Comparison of ENCODE assay signal across 8 cellular contexts in genomic region chr5:173616577-173617118, GRCh38. TPM values are rescaled to one million over a fixed set of nuclear protein-coding genes. Genes with fewer than 3 reads are reported as not detected.
DNase-seq lines count a peak whose midpoint lies in the region; ATAC-seq and TF ChIP-seq lines count a peak whose summit lies in the region.

BOD1 (minus strand) TSS chr5:173616650; CDS start chr5:173616436, 214 bp downstream.

- no peak for TF ChIP-seq CTCF in ascending aorta (IDR thresholded peaks at IDR 0.05)
- TF ChIP-seq CTCF in right atrium auricular region (IDR thresholded peaks at IDR 0.05), result no peak
- TF ChIP-seq CTCF in psoas muscle (IDR thresholded peaks at IDR 0.05), result no peak

- peak; percentile 97 for DNase-seq in NCI-H2029 (lab: John Stamatoyannopoulos, UW)
- DNase-seq in T-helper 2 cell treated with Interferon-gamma antibody and Interleukin-4, amounts not matched to agents 5 μg/mL and 100 μg/mL, for 36 hours (ENCODE audit: low spot score), result peak; percentile 97
- DNase-seq in ascending aorta (ENCODE audit: low spot score in 2 of 2), result peak; percentile 94 to 98
- peak; percentile 98 for DNase-seq in right atrium auricular region (ENCODE audit: low spot score)
- peak; percentile 96 to 98 for DNase-seq in psoas muscle

- H3K4me1 Mint-ChIP-seq in T-helper 2 cell treated with Interferon-gamma antibody and Interleukin-4, amounts not matched to agents 5 μg/mL and 100 μg/mL, for 36 hours (ENCODE audit: low read depth), result peaks cover 24% of the 10 kb centered on the region

- peak; percentile 93 for ATAC-seq in GM18505 (IDR thresholded peaks at IDR 0.05; ENCODE audit: unreplicated experiment)
- ATAC-seq in HG02981 (IDR thresholded peaks at IDR 0.05; ENCODE audit: unreplicated experiment), result peak; percentile 91
- ATAC-seq in psoas muscle, result peak; percentile 93 to 94 (median 94)

- H3K36me3 ChIP-seq in ascending aorta, result peaks cover 8 to 15% of the 10 kb centered on the region in 2 donors
- H3K36me3 ChIP-seq in right atrium auricular region, result peaks cover 9% of the 10 kb centered on the region
- peaks cover 3 to 17% of the 10 kb centered on the region in 2 donors for H3K36me3 ChIP-seq in psoas muscle (ENCODE audit: insufficient read depth in 1 of 2, low read depth in 1 of 2)
- peaks cover 3% of the 10 kb centered on the region for H3K36me3 ChIP-seq in urinary bladder (ENCODE audit: insufficient read depth)

- peak within 1 kb of the TSS; percentile 89 for H3K4me3 Mint-ChIP-seq in T-helper 2 cell treated with Interferon-gamma antibody and Interleukin-4, amounts not matched to agents 5 μg/mL and 100 μg/mL, for 36 hours

- no peaks in the 10 kb centered on the region for H3K27me3 Mint-ChIP-seq in T-helper 2 cell treated with Interferon-gamma antibody and Interleukin-4, amounts not matched to agents 5 μg/mL and 100 μg/mL, for 36 hours (ENCODE audit: low read depth)

- intact Hi-C loops in ascending aorta (cut with DNase I) (loop anchor here (1.0 to 10.0 kb wide), 6 partner anchors 151 to 1332 kb away; partner anchors contain the start of genes CPEB4 and UBTD2), psoas muscle (cut with DNase I) (loop anchor here (2.0 to 5.0 kb wide), 6 partner anchors 136 to 701 kb away; partner anchors contain the start of gene CPEB4 (in 2 of the 2))

- peaks cover 9 to 17% of the 10 kb centered on the region in 2 donors for H3K4me1 ChIP-seq in ascending aorta
- H3K4me1 ChIP-seq in right atrium auricular region, result peaks cover 0 to 41% of the 10 kb centered on the region in 2 donors
- peaks cover 47% of the 10 kb centered on the region for H3K4me1 ChIP-seq in psoas muscle
- H3K4me1 ChIP-seq in urinary bladder (ENCODE audit: insufficient read depth), result peaks cover 1% of the 10 kb centered on the region

- H3K27me3 ChIP-seq in ascending aorta (no peaks in the 10 kb centered on the region), right atrium auricular region (no peaks in the 10 kb centered on the region), psoas muscle (ENCODE audit: insufficient read depth in 3 of 3, low read length in 2 of 3) (no peaks in the 10 kb centered on the region)

- H3K4me3 ChIP-seq in ascending aorta (peak within 1 kb of the TSS; percentile 70 to 79), right atrium auricular region (peak within 1 kb of the TSS; percentile 76 to 95), psoas muscle (peak within 1 kb of the TSS; percentile 88), urinary bladder (ENCODE audit: low read depth, low read length) (peak within 1 kb of the TSS; percentile 99)

- 3 to 6% (median 5%) methylated on average over 34 to 37 of the region's 37 CpGs for WGBS in psoas muscle, 3 donors
- WGBS in urinary bladder, result 4% methylated on average over 37 of the region's 37 CpGs

- peak; percentile 26 for TF ChIP-seq POLR2A in GM18505 (IDR thresholded peaks at IDR 0.05; ENCODE audit: borderline replicate concordance, extremely low read depth, insufficient read depth, insufficient read length)

- H3K27ac ChIP-seq in ascending aorta, result peak within 1 kb of the TSS; percentile 90 to 92
- peak within 1 kb of the TSS; percentile 84 to 97 for H3K27ac ChIP-seq in right atrium auricular region
- peak within 1 kb of the TSS; percentile 97 for H3K27ac ChIP-seq in psoas muscle
- H3K27ac ChIP-seq in urinary bladder (ENCODE audit: low read depth), result peak within 1 kb of the TSS; percentile 92

- peaks cover 3% of the 10 kb centered on the region for H3K36me3 Mint-ChIP-seq in T-helper 2 cell treated with Interferon-gamma antibody and Interleukin-4, amounts not matched to agents 5 μg/mL and 100 μg/mL, for 36 hours (ENCODE audit: low read depth)

- H3K27ac Mint-ChIP-seq in T-helper 2 cell treated with Interferon-gamma antibody and Interleukin-4, amounts not matched to agents 5 μg/mL and 100 μg/mL, for 36 hours, result peak within 1 kb of the TSS; percentile 87

- no peaks in the 10 kb centered on the region for H3K9me3 Mint-ChIP-seq in T-helper 2 cell treated with Interferon-gamma antibody and Interleukin-4, amounts not matched to agents 5 μg/mL and 100 μg/mL, for 36 hours

- H3K9me3 ChIP-seq in ascending aorta, result no peaks in the 10 kb centered on the region
- no peaks in the 10 kb centered on the region for H3K9me3 ChIP-seq in right atrium auricular region
- no peaks in the 10 kb centered on the region for H3K9me3 ChIP-seq in psoas muscle

RNA-seq across cellular contexts. Expression of gene BOD1, which starts in this region (rescaled TPM):
- total RNA-seq in ascending aorta (60.5 TPM), right atrium auricular region (10 to 100 TPM; 36.9 to 43.2 TPM), psoas muscle (100 to 1,000 TPM in 2 of 4 donors, 10 to 100 TPM in 2; 57.0 to 120 (median 99.6) TPM), urinary bladder (37.6 TPM)
- polyA plus RNA-seq in psoas muscle (100 to 1,000 TPM; 130 to 295 (median 172) TPM), urinary bladder (46.6 TPM)

Comparison
In these comparisons a context has a peak if more than half of its experiments do, and no peak if none do; other contexts are left out.
1. Peak in every context shown above with its lines: DNase-seq, ATAC-seq, H3K4me3 ChIP-seq and H3K27ac ChIP-seq.